Comparison of ENCODE assay signal across 20 cellular contexts in the genomic region with DNA sequence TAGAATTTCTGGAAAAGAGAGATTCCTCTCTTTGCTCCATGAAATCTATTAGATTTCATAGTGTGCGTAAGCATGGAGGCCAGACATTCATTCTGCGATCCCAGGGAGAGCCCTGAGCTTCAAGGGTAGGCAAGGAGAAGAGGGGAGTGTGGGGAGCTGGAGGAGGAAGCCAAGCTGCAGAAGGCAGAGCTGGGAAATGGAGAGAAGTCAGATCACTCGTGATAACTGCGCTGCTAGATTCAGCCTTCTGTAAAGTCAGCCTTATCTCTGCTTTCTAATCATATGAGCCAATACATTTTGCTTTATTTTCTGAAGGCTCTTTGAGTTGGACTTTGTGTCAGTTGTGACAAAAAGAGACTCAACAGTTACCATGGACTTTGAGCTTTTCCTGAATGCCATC.
DNase-seq lines count a peak whose midpoint lies in the region; ATAC-seq, FAIRE-seq and TF ChIP-seq lines count a peak whose summit lies in the region.
"Had no signal": no experiment of that assay in that cellular context is flagged by ENCODE, and none has a peak within 500 bp of the region (broad histone marks: within the 10 kb centered on the region; RNA-seq: fewer than 3 reads in every experiment).

No MANE protein-coding gene starts in this region.

- intact Hi-C loops in Caco-2 (cut with micrococcal nuclease; ENCODE audit: unreplicated experiment): no loop called here

- H3K4me1 ChIP-seq in A549 (peaks cover 51% of the 10 kb centered on the region), Caco-2 (peaks cover 20% of the 10 kb centered on the region), hepatocyte (ENCODE audit: insufficient read depth) (peaks cover 15% of the 10 kb centered on the region)
- H3K4me1 ChIP-seq: BLaER1 had no signal

- CTCF ChIA-PET in A549 (lab: Yijun Ruan, JAX) (interaction anchor here (1.0 to 1.1 kb wide), 3 partner anchors 16 to 53 kb away, joined by 3 read pairs; no protein-coding TSS in a partner anchor), Caco-2 (lab: Charles Lee) (interaction anchor here (0.6 to 0.9 kb wide), 2 partner anchors 51 to 289 kb away, joined by 3 read pairs; no protein-coding TSS in a partner anchor)

- no peaks in the 10 kb centered on the region for H4K20me1 ChIP-seq in hepatocyte (ENCODE audit: insufficient read depth, poor library complexity, severe bottlenecking)
- H4K20me1 ChIP-seq: BLaER1 had no signal

- H3K27me3 ChIP-seq in Caco-2 (replicated peaks; ENCODE audit: control insufficient read depth, insufficient read depth, low read length): no peaks in the 10 kb centered on the region
- H3K27me3 ChIP-seq in hepatocyte: no peaks in the 10 kb centered on the region
- H3K27me3 ChIP-seq: BLaER1 had no signal

- no TSS peak for BruUV-seq in Caco-2 (replicated peaks; lab: Mats Ljungman, UMichigan)

- H3K4me2 ChIP-seq in A549 (no peak overlapping the region; the same call in 2 of the 3 replicates), hepatocyte (peak overlapping the region; percentile 37)
- H3K4me2 ChIP-seq: BLaER1 had no signal

- POLR2A ChIA-PET in A549 (lab: Yijun Ruan, JAX): no interaction called here
- POLR2A ChIA-PET in Caco-2 (lab: Charles Lee): no interaction called here

- peak; percentile 18 for FAIRE-seq in A549 (lab: Jason Lieb, UNC)
- FAIRE-seq: D721Med, G401.6, GM12878, GM19239 had no signal

- TF ChIP-seq EP300 in A549 (IDR thresholded peaks at IDR 0.05): no peak

- H3K27me3 Mint-ChIP-seq in Caco-2 (ENCODE audit: insufficient read depth, unreplicated experiment): no peaks in the 10 kb centered on the region

- H3K4me1 Mint-ChIP-seq in Caco-2 (ENCODE audit: low read depth, unreplicated experiment): peaks cover 19% of the 10 kb centered on the region
- H3K4me1 Mint-ChIP-seq: B cell; CD4-positive, CD25-positive, alpha-beta regulatory T cell had no signal

- TF ChIP-seq RAD21 in A549 (conservative IDR thresholded peaks at IDR 0.05 in 1 of 2, IDR thresholded peaks at IDR 0.05 in 1 of 2): no peak

- no peaks in the 10 kb centered on the region for H3K79me2 ChIP-seq in hepatocyte

- H3K9me2 ChIP-seq in hepatocyte (replicated peaks; ENCODE audit: insufficient read depth): no peaks in the 10 kb centered on the region

- TF ChIP-seq CTCF in A549 (IDR thresholded peaks at IDR 0.05): no peak
- no peak for TF ChIP-seq CTCF in Caco-2 (IDR thresholded peaks at IDR 0.05; ENCODE audit: insufficient read depth in 1 of 2, low read depth in 1 of 2, low read length in 1 of 2, severe bottlenecking in 1 of 2, unreplicated experiment in 1 of 2)
- no peak for TF ChIP-seq CTCF in hepatocyte (IDR thresholded peaks at IDR 0.05; ENCODE audit: poor library complexity)

- no peak overlapping the region for H2AFZ ChIP-seq in hepatocyte
- H2AFZ ChIP-seq: GM23248 had no signal

- no peak for TF ChIP-seq POLR2A in A549 (IDR thresholded peaks at IDR 0.05; ENCODE audit: low read length)

- ATAC-seq in A549: no peak
- ATAC-seq: CD8-positive, alpha-beta T cell; GM12878; HCT116 had no signal

- peaks cover 9% of the 10 kb centered on the region for H3K9me3 Mint-ChIP-seq in Caco-2 (ENCODE audit: unreplicated experiment)
- H3K9me3 Mint-ChIP-seq: CD4-positive, CD25-positive, alpha-beta regulatory T cell; CD8-positive, alpha-beta T cell had no signal

- DNase-seq in A549 (ENCODE audit: low read depth in 1 of 2, low spot score in 1 of 2) (no peak), Caco-2 (no peak), hepatocyte (ENCODE audit: low spot score) (peak; percentile 27), NCI-H82 treated with DMSO at 0.1 percent for 48 hours (lab: John Stamatoyannopoulos, UW; ENCODE audit: unreplicated experiment) (no peak), amniotic stem cell (lab: John Stamatoyannopoulos, UW) (no peak), NCI-H446 (lab: John Stamatoyannopoulos, UW) (no peak)
- DNase-seq: CD4-positive, CD25-positive, alpha-beta regulatory T cell; CD8-positive, alpha-beta T cell; DMS 273 treated with DMSO at 0.1 percent for 48 hours; DND-41; GM23248; H9 had no signal

- no peaks in the 10 kb centered on the region for H3K36me3 Mint-ChIP-seq in Caco-2 (ENCODE audit: insufficient read depth, unreplicated experiment)
- H3K36me3 Mint-ChIP-seq: CD4-positive, CD25-positive, alpha-beta regulatory T cell; CD8-positive, alpha-beta T cell had no signal

- 85% methylated on average over 4 of the region's 4 CpGs for WGBS in A549 (ENCODE audit: missing lambda C conversion rate)
- WGBS in hepatocyte (ENCODE audit: low lambda C conversion rate, missing lambda C conversion rate): 83% methylated on average over 4 of the region's 4 CpGs

- H3K4me3 Mint-ChIP-seq in Caco-2 (ENCODE audit: unreplicated experiment): peak overlapping the region; percentile 13
- H3K4me3 Mint-ChIP-seq: B cell; CD4-positive, CD25-positive, alpha-beta regulatory T cell; CD8-positive, alpha-beta T cell; H9 had no signal

- no peak overlapping the region for H3K4me3 ChIP-seq in A549
- no peak overlapping the region for H3K4me3 ChIP-seq in Caco-2 (ENCODE audit: low read depth, low read length)
- no peak overlapping the region for H3K4me3 ChIP-seq in hepatocyte
- H3K4me3 ChIP-seq: BLaER1, GM12878, GM23248 had no signal

- H3K9me3 ChIP-seq in A549: no peaks in the 10 kb centered on the region
- H3K9me3 ChIP-seq in Caco-2: no peaks in the 10 kb centered on the region
- H3K9me3 ChIP-seq in hepatocyte (ENCODE audit: low read depth): no peaks in the 10 kb centered on the region
- H3K9me3 ChIP-seq: BLaER1 had no signal

- H3K27ac ChIP-seq in A549 (peak overlapping the region; percentile 37 to 56; a peak in 4 of 6 replicates), hepatocyte (peak overlapping the region; percentile 76)
- H3K27ac ChIP-seq: BLaER1, C4-2B, GM23248 had no signal

- H3K27ac Mint-ChIP-seq in Caco-2 (ENCODE audit: unreplicated experiment): no peak overlapping the region
- H3K27ac Mint-ChIP-seq: B cell; CD4-positive, CD25-positive, alpha-beta regulatory T cell; CD8-positive, alpha-beta T cell; H9 had no signal

- H3K36me3 ChIP-seq in Caco-2 (ENCODE audit: control insufficient read depth, insufficient read depth, low read length): no peaks in the 10 kb centered on the region
- H3K36me3 ChIP-seq in hepatocyte (replicated peaks; ENCODE audit: insufficient read depth, low read depth): no peaks in the 10 kb centered on the region
- H3K36me3 ChIP-seq: BLaER1 had no signal

TF ChIP-seq in A549, 52 proteins besides CTCF, POLR2A, EP300 and RAD21:
- TF ChIP-seq ATOH8 (CRISPR knock-in tag; IDR thresholded peaks at IDR 0.05; ENCODE audit: low read depth) (no peak), POLR2AphosphoS2 (conservative IDR thresholded peaks at IDR 0.05; ENCODE audit: low read length) (no peak), HOXA7 (CRISPR knock-in tag; IDR thresholded peaks at IDR 0.05) (no peak), CEBPB (IDR thresholded peaks at IDR 0.05) (no peak), BHLHE40 (IDR thresholded peaks at IDR 0.05; ENCODE audit: low read depth, low read length) (no peak), HOXB13 (CRISPR knock-in tag; IDR thresholded peaks at IDR 0.05; ENCODE audit: low read depth) (no peak), NPAS2 (CRISPR knock-in tag; IDR thresholded peaks at IDR 0.05; ENCODE audit: borderline replicate concordance) (no peak), FOXS1 (CRISPR knock-in tag; IDR thresholded peaks at IDR 0.05) (no peak), ZSCAN20 (CRISPR knock-in tag; IDR thresholded peaks at IDR 0.05) (no peak), CBX8 (IDR thresholded peaks at IDR 0.05) (no peak), ZFP36 (IDR thresholded peaks at IDR 0.05; ENCODE audit: borderline replicate concordance, partially characterized antibody) (no peak), CHD4 (IDR thresholded peaks at IDR 0.05; ENCODE audit: borderline replicate concordance) (no peak), FOSL2 (IDR thresholded peaks at IDR 0.05) (no peak), FOSL2 (CRISPR knock-in tag; IDR thresholded peaks at IDR 0.05) (no peak), PHF8 (IDR thresholded peaks at IDR 0.05; ENCODE audit: borderline replicate concordance, low read depth) (no peak), MAZ (IDR thresholded peaks at IDR 0.05; ENCODE audit: borderline replicate concordance, low read depth, low read length) (no peak)
- TF ChIP-seq, protein P1, sequence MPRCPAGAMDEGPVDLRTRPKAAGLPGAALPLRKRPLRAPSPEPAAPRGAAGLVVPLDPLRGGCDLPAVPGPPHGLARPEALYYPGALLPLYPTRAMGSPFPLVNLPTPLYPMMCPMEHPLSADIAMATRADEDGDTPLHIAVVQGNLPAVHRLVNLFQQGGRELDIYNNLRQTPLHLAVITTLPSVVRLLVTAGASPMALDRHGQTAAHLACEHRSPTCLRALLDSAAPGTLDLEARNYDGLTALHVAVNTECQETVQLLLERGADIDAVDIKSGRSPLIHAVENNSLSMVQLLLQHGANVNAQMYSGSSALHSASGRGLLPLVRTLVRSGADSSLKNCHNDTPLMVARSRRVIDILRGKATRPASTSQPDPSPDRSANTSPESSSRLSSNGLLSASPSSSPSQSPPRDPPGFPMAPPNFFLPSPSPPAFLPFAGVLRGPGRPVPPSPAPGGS (IDR thresholded peaks at IDR 0.05): no peak
- TF ChIP-seq, protein P2, sequence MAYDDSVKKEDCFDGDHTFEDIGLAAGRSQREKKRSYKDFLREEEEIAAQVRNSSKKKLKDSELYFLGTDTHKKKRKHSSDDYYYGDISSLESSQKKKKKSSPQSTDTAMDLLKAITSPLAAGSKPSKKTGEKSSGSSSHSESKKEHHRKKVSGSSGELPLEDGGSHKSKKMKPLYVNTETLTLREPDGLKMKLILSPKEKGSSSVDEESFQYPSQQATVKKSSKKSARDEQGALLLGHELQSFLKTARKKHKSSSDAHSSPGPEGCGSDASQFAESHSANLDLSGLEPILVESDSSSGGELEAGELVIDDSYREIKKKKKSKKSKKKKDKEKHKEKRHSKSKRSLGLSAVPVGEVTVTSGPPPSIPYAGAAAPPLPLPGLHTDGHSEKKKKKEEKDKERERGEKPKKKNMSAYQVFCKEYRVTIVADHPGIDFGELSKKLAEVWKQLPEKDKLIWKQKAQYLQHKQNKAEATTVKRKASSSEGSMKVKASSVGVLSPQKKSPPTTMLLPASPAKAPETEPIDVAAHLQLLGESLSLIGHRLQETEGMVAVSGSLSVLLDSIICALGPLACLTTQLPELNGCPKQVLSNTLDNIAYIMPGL (CRISPR knock-in tag; IDR thresholded peaks at IDR 0.05; ENCODE audit: borderline replicate concordance): no peak
TF ChIP-seq in A549: peak in this region for 0.
